9 cellular contexts compared by ENCODE assay signal in genomic region chr16:88772871-88773811, GRCh38. TPM values are rescaled to one million over a fixed set of nuclear protein-coding genes. Genes with fewer than 3 reads are reported as not detected.
DNase-seq lines count a peak whose midpoint lies in the region; ATAC-seq and TF ChIP-seq lines count a peak whose summit lies in the region.
"Had no signal": no experiment of that assay in that cellular context is flagged by ENCODE, and none has a peak within 500 bp of the region (broad histone marks: within the 10 kb centered on the region; RNA-seq: fewer than 3 reads in every experiment).

No MANE protein-coding gene starts in this region.

- peaks cover 11% of the 10 kb centered on the region for H3K27me3 ChIP-seq in BE2C
- H3K27me3 ChIP-seq: tibial nerve had no signal

- TF ChIP-seq CTCF in BE2C (IDR thresholded peaks at IDR 0.05; ENCODE audit: low read depth, low read length) (no peak), osteocyte (IDR thresholded peaks at IDR 0.05) (no peak)

- H3K27me3 Mint-ChIP-seq in osteocyte (ENCODE audit: unreplicated experiment) = no peaks in the 10 kb centered on the region

- DNase-seq in BE2C (peak; percentile 68), NCI-H524 treated with DMSO at 0.1 percent for 48 hours (lab: John Stamatoyannopoulos, UW) (peak; percentile 76), erythroblast (lab: John Stamatoyannopoulos, UW) (peak; percentile 52 to 60), osteocyte (ENCODE audit: extremely low spot score, unreplicated experiment) (peak; percentile 92), NCI-H774 (lab: John Stamatoyannopoulos, UW) (no peak)
- no peak for DNase-seq in stimulated activated CD4-positive, alpha-beta T cell treated with anti-CD3 and anti-CD28 coated beads, Interleukin-15, amount 100 ng/mL, for 24 hours

- no peaks in the 10 kb centered on the region for H3K9me3 ChIP-seq in BE2C
- H3K9me3 ChIP-seq: tibial nerve had no signal

- no peak overlapping the region for H3K4me3 ChIP-seq in BE2C (ENCODE audit: low read depth, low read length)
- H3K4me3 ChIP-seq: tibial nerve had no signal

- no peaks in the 10 kb centered on the region for H3K36me3 ChIP-seq in BE2C
- H3K36me3 ChIP-seq: tibial nerve had no signal

- H3K4me3 Mint-ChIP-seq in osteocyte (ENCODE audit: unreplicated experiment) = peak overlapping the region; percentile 51

- ATAC-seq in GM18868 (IDR thresholded peaks at IDR 0.05; ENCODE audit: unreplicated experiment) (no peak), HG02571 (IDR thresholded peaks at IDR 0.05; ENCODE audit: unreplicated experiment) (no peak)

- no peaks in the 10 kb centered on the region for H3K36me3 Mint-ChIP-seq in osteocyte (ENCODE audit: unreplicated experiment)

- TF ChIP-seq POLR2A in erythroblast (IDR thresholded peaks at IDR 0.05; ENCODE audit: low read length) = no peak

- H3K4me1 ChIP-seq in BE2C = peaks cover 24% of the 10 kb centered on the region

- H3K4me1 Mint-ChIP-seq in osteocyte (ENCODE audit: unreplicated experiment) = peaks cover 85% of the 10 kb centered on the region

- peak overlapping the region; percentile 85 for H3K27ac Mint-ChIP-seq in osteocyte (ENCODE audit: unreplicated experiment)

- H3K9me3 Mint-ChIP-seq in osteocyte (ENCODE audit: unreplicated experiment) = no peaks in the 10 kb centered on the region

RNA-seq across cellular contexts. Expression of gene PIEZO1, which starts 11.9 kb away (rescaled TPM):
- 21.7 TPM for polyA plus RNA-seq in BE2C (2012; ENCODE audit: insufficient read depth, insufficient read length, low read depth)
- 165 and 174 TPM in 2 replicates for total RNA-seq in osteocyte

RNA-seq across cellular contexts. Expression of gene CDT1, which starts 30.4 kb away (rescaled TPM):
- polyA plus RNA-seq in BE2C (2012; ENCODE audit: insufficient read depth, insufficient read length, low read depth) = 27.8 TPM
- total RNA-seq in osteocyte = 5.6 and 6.6 TPM in 2 replicates

RNA-seq across cellular contexts. Expression of gene APRT, which starts 38.6 kb away (rescaled TPM):
- 391 TPM for polyA plus RNA-seq in BE2C (2012; ENCODE audit: insufficient read depth, insufficient read length, low read depth)
- 77.1 and 83.9 TPM in 2 replicates for total RNA-seq in osteocyte

Comparison
In these comparisons a context has a peak if more than half of its experiments do, and no peak if none do; other contexts are left out.
1. DNase-seq: peak in BE2C (single experiment), NCI-H524 treated with DMSO at 0.1 percent for 48 hours (single experiment), erythroblast (2 of 2) and osteocyte (single experiment); none in NCI-H774 (single experiment) and stimulated activated CD4-positive, alpha-beta T cell treated with anti-CD3 and anti-CD28 coated beads, Interleukin-15, amount 100 ng/mL, for 24 hours (single experiment).